In genomic region chr12:124700810-124701594, GRCh38 we compare ENCODE assay signal across 12 cellular contexts.
DNase-seq lines count a peak whose midpoint lies in the region; ATAC-seq, FAIRE-seq and TF ChIP-seq lines count a peak whose summit lies in the region.
"Had no signal": no experiment of that assay in that cellular context is flagged by ENCODE, and none has a peak within 500 bp of the region (broad histone marks: within the 10 kb centered on the region; RNA-seq: fewer than 3 reads in every experiment).

No MANE protein-coding gene starts in this region.

- H3K4me3 ChIP-seq in hepatocyte = no peak overlapping the region

- TF ChIP-seq CTCF in brain (conservative IDR thresholded peaks at IDR 0.05) (no peak), hepatocyte (IDR thresholded peaks at IDR 0.05; ENCODE audit: poor library complexity) (no peak)

- H4K20me1 ChIP-seq in hepatocyte (ENCODE audit: insufficient read depth, poor library complexity, severe bottlenecking) = no peaks in the 10 kb centered on the region

- peak; percentile 65 for ATAC-seq in sciatic nerve
- ATAC-seq in GM19328 (IDR thresholded peaks at IDR 0.05; ENCODE audit: unreplicated experiment) = no peak
- ATAC-seq: activated CD4-positive, alpha-beta T cell treated with anti-CD3 and anti-CD28 coated beads for 36 hours had no signal

- H3K27me3 Mint-ChIP-seq in brain = peaks cover 10% of the 10 kb centered on the region
- H3K27me3 Mint-ChIP-seq: activated CD4-positive, alpha-beta T cell treated with anti-CD3 and anti-CD28 coated beads for 36 hours; activated naive CD8-positive, alpha-beta T cell had no signal

- H3K9me3 ChIP-seq in hepatocyte (ENCODE audit: low read depth) = no peaks in the 10 kb centered on the region

- H2AFZ ChIP-seq in hepatocyte = no peak overlapping the region

- no peak for FAIRE-seq in GM19239 (lab: Jason Lieb, UNC)

- no peak overlapping the region for H3K4me2 ChIP-seq in hepatocyte

- H3K79me2 ChIP-seq in hepatocyte = no peaks in the 10 kb centered on the region

- no peak overlapping the region for H3K4me3 Mint-ChIP-seq in brain
- H3K4me3 Mint-ChIP-seq: activated CD4-positive, alpha-beta T cell treated with anti-CD3 and anti-CD28 coated beads for 36 hours; activated naive CD8-positive, alpha-beta T cell; CD4-positive, CD25-positive, alpha-beta regulatory T cell had no signal

- DNase-seq in ELF-1 (ENCODE audit: low read depth, low spot score) (peak; percentile 79), hepatocyte (ENCODE audit: low spot score) (peak; percentile 73), sciatic nerve (ENCODE audit: low spot score) (no peak), mucosa of gallbladder (ENCODE audit: low spot score) (no peak), retina (no peak), GM19239 (ENCODE audit: insufficient read length, low spot score) (no peak)
- DNase-seq: activated CD4-positive, alpha-beta T cell treated with anti-CD3 and anti-CD28 coated beads for 36 hours; CD4-positive, CD25-positive, alpha-beta regulatory T cell; NCI-H1092 treated with DMSO at 0.1 percent for 48 hours had no signal

- peaks cover 0 to 11% (median 10%) of the 10 kb centered on the region in 5 experiments for H3K9me3 Mint-ChIP-seq in brain
- H3K9me3 Mint-ChIP-seq: CD4-positive, CD25-positive, alpha-beta regulatory T cell had no signal

- intact Hi-C loops in sciatic nerve (cut with DNase I) = no loop called here

- H3K27ac ChIP-seq in hepatocyte = peak overlapping the region; percentile 72

- H3K36me3 ChIP-seq in hepatocyte (replicated peaks; ENCODE audit: insufficient read depth, low read depth) = no peaks in the 10 kb centered on the region

- WGBS in hepatocyte (ENCODE audit: low lambda C conversion rate, missing lambda C conversion rate) = 72% methylated on average over 17 of the region's 17 CpGs

- peaks cover 14% of the 10 kb centered on the region for H3K4me1 ChIP-seq in hepatocyte (ENCODE audit: insufficient read depth)

- H3K36me3 Mint-ChIP-seq in brain = no peaks in the 10 kb centered on the region
- H3K36me3 Mint-ChIP-seq: activated naive CD8-positive, alpha-beta T cell; CD4-positive, CD25-positive, alpha-beta regulatory T cell had no signal

- no peaks in the 10 kb centered on the region for H3K9me2 ChIP-seq in hepatocyte (replicated peaks; ENCODE audit: insufficient read depth)

- H3K27me3 ChIP-seq in hepatocyte = no peaks in the 10 kb centered on the region

- H3K27ac Mint-ChIP-seq in brain = peak overlapping the region in 4 of 5 experiments; percentile 16 to 79 (median 49)
- H3K27ac Mint-ChIP-seq: activated CD4-positive, alpha-beta T cell treated with anti-CD3 and anti-CD28 coated beads for 36 hours; activated naive CD8-positive, alpha-beta T cell; CD4-positive, CD25-positive, alpha-beta regulatory T cell had no signal

- peaks cover 59% of the 10 kb centered on the region for H3K4me1 Mint-ChIP-seq in brain
- H3K4me1 Mint-ChIP-seq: activated CD4-positive, alpha-beta T cell treated with anti-CD3 and anti-CD28 coated beads for 36 hours; CD4-positive, CD25-positive, alpha-beta regulatory T cell had no signal

Comparison
In these comparisons a context has a peak if more than half of its experiments do, and no peak if none do; other contexts are left out.
1. DNase-seq: peak in ELF-1 (single experiment) and hepatocyte (single experiment); none in sciatic nerve (single experiment), mucosa of gallbladder (single experiment), retina (single experiment) and GM19239 (single experiment).